In the genomic region with DNA sequence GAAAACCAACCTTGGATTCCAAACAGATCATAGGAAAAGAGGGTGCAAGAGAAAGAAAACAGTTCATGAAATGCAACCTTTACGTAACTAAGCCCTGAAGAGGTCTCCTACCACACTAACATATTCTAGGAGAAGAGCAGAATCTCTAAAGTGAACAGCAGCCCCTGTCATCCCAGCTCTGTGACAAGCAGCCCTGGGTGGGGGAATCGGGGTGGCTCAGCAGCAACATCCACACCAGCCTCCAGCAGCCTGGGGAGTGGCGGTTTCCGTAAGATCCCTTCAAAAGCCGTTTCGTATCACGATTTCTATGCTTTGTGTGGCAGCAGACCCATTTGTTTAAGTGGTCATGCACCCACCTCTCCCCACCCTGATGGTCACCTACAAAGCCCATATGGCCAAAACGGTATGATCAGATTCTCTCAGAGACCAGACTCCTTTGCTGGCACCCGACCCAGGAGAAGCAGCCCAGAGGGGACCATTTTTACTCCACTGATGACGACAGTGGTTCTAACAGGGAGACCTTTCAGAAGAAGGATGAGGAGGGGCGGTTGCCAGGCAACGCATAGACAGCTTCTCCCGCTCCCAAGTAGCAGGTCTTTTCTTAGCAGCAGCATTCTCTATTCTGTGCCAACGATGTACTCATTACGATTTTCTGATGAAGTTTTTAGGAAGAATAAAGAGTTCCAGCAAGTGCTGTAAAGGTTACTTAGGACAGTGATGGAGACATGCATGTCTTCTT, we compare ENCODE assay signal across 25 cellular contexts.
"Had no signal": no experiment of that assay in that cellular context is flagged by ENCODE, and none has a peak within 500 bp of the region (broad histone marks: within the 10 kb centered on the region; RNA-seq: fewer than 3 reads in every experiment).

No MANE protein-coding gene starts in this region.

- H3K4me3 Mint-ChIP-seq: activated CD4-positive, alpha-beta T cell treated with anti-CD3 and anti-CD28 coated beads, Interleukin-2, amount 10 ng/mL, durations not matched to agents 7 days and 5 days; activated CD8-positive, alpha-beta T cell treated with anti-CD3 and anti-CD28 coated beads for 36 hours; activated naive CD4-positive, alpha-beta T cell treated with anti-CD3 and anti-CD28 coated beads, Interleukin-2, amount 50 U/mL, for 24 hours; activated T-cell treated with anti-CD3 and anti-CD28 coated beads, Interleukin-2, amount 50 U/mL, for 4 hours; activated T-helper 17 cell treated with anti-CD3 and anti-CD28 coated beads, Interleukin-2, amount 50 U/mL, for 72 hours; stimulated activated memory B cell treated with anti-CD40 and anti-IgM and Interleukin-4, amounts not matched to agents 10 μg/mL and 1 μg/mL and 100 μg/mL, for 72 hours; stimulated activated naive CD8-positive, alpha-beta T cell treated with anti-CD3 and anti-CD28 coated beads, Interleukin-15, amount 100 ng/mL, for 72 hours had no signal

- H3K27ac Mint-ChIP-seq: activated CD4-positive, alpha-beta T cell treated with anti-CD3 and anti-CD28 coated beads, Interleukin-2, amount 10 ng/mL, durations not matched to agents 7 days and 5 days; activated CD8-positive, alpha-beta T cell treated with anti-CD3 and anti-CD28 coated beads for 36 hours; activated T-helper 17 cell treated with anti-CD3 and anti-CD28 coated beads, Interleukin-2, amount 50 U/mL, for 72 hours; naive B cell; progenitor cell of endocrine pancreas; stimulated activated memory B cell treated with anti-CD40 and anti-IgM and Interleukin-4, amounts not matched to agents 10 μg/mL and 1 μg/mL and 100 μg/mL, for 72 hours; stimulated activated naive CD8-positive, alpha-beta T cell treated with anti-CD3 and anti-CD28 coated beads, Interleukin-15, amount 100 ng/mL, for 72 hours had no signal

- H3K27ac ChIP-seq: epithelial cell of prostate, hepatocyte, left ventricle myocardium inferior, upper lobe of left lung had no signal

- H3K4me1 ChIP-seq: left ventricle myocardium inferior, upper lobe of left lung had no signal

- ATAC-seq: activated CD8-positive, alpha-beta T cell treated with anti-CD3 and anti-CD28 coated beads for 36 hours; activated T-cell treated with anti-CD3 and anti-CD28 coated beads, Interleukin-2, amount 50 U/mL, for 4 hours; activated T-helper 17 cell treated with anti-CD3 and anti-CD28 coated beads, Interleukin-2, amount 50 U/mL, for 72 hours; stimulated activated memory B cell treated with anti-CD40 and anti-IgM and Interleukin-4, amounts not matched to agents 10 μg/mL and 1 μg/mL and 100 μg/mL, for 72 hours; stimulated activated naive CD8-positive, alpha-beta T cell treated with anti-CD3 and anti-CD28 coated beads, Interleukin-15, amount 100 ng/mL, for 72 hours had no signal

- H3K36me3 ChIP-seq: left ventricle myocardium inferior, upper lobe of left lung had no signal

- DNase-seq: activated CD4-positive, alpha-beta T cell treated with anti-CD3 and anti-CD28 coated beads, Interleukin-2, amount 10 ng/mL, durations not matched to agents 7 days and 5 days; activated CD4-positive, CD25-positive, alpha-beta regulatory T cell treated with anti-CD3 and anti-CD28 coated beads, Interleukin-2, amount 50 U/mL, for 72 hours; activated CD8-positive, alpha-beta T cell treated with anti-CD3 and anti-CD28 coated beads for 36 hours; activated gamma-delta T cell treated with Interleukin-2 at 50 U/mL for 16 hours; activated T-cell treated with anti-CD3 and anti-CD28 coated beads, Interleukin-2, amount 50 U/mL, for 4 hours; dermis blood vessel endothelial cell; effector CD4-positive, alpha-beta T cell; glutamatergic neuron; islet precursor cell; left ventricle myocardium inferior; naive B cell; stimulated activated CD4-positive, alpha-beta T cell treated with anti-CD3 and anti-CD28 coated beads, Interleukin-1b, Interleukin-23, amount 100 ng/mL, for 48 hours; stimulated activated CD4-positive, alpha-beta T cell treated with anti-CD3 and anti-CD28 coated beads, Interleukin-4, amount 100 ng/mL, for 4 hours; stimulated activated CD8-positive, alpha-beta memory T cell treated with anti-CD3 and anti-CD28 coated beads, Interleukin-4, amount 100 ng/mL, for 48 hours; stimulated activated naive CD8-positive, alpha-beta T cell treated with anti-CD3 and anti-CD28 coated beads, Interleukin-15, amount 100 ng/mL, for 72 hours; T-helper 2 cell; upper lobe of left lung had no signal

- H3K4me1 Mint-ChIP-seq: activated CD4-positive, alpha-beta T cell treated with anti-CD3 and anti-CD28 coated beads, Interleukin-2, amount 10 ng/mL, durations not matched to agents 7 days and 5 days; activated naive CD4-positive, alpha-beta T cell treated with anti-CD3 and anti-CD28 coated beads, Interleukin-2, amount 50 U/mL, for 24 hours; activated T-helper 17 cell treated with anti-CD3 and anti-CD28 coated beads, Interleukin-2, amount 50 U/mL, for 72 hours; naive B cell; stimulated activated memory B cell treated with anti-CD40 and anti-IgM and Interleukin-4, amounts not matched to agents 10 μg/mL and 1 μg/mL and 100 μg/mL, for 72 hours; stimulated activated naive CD8-positive, alpha-beta T cell treated with anti-CD3 and anti-CD28 coated beads, Interleukin-15, amount 100 ng/mL, for 72 hours had no signal

- H3K4me3 ChIP-seq: hepatocyte, left ventricle myocardium inferior, lung, smooth muscle cell, upper lobe of left lung had no signal

- H3K27me3 ChIP-seq: upper lobe of left lung had no signal
